30 cellular contexts compared by ENCODE assay signal in the genomic region with DNA sequence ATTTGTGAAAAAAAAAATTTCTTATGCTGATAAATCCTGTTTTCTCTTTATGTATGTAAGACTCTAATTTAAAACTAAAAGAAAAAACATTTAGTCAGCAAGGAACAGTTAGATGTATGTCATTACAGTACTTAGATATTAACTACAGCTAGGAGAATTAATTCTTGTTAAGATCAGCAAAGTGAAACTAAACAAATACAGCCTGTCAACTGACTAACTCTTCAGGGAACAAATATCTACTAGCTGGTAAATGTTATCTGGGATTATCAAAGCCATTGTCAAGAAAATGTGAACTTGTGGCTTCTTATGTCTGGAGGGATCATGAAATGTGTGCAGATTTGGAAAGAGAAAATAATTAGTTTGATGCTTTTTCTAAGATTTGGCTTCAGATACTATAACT.
DNase-seq lines count a peak whose midpoint lies in the region; ATAC-seq, FAIRE-seq and TF ChIP-seq lines count a peak whose summit lies in the region.
"Had no signal": no experiment of that assay in that cellular context is flagged by ENCODE, and none has a peak within 500 bp of the region (broad histone marks: within the 10 kb centered on the region; RNA-seq: fewer than 3 reads in every experiment).

No MANE protein-coding gene starts in this region.

- H3K27ac ChIP-seq in ACC112 (ENCODE audit: low read depth, low read length): no peak overlapping the region
- no peak overlapping the region for H3K27ac ChIP-seq in brain microvascular endothelial cell
- H3K27ac ChIP-seq: BLaER1, SJCRH30 had no signal

- TF ChIP-seq CTCF in nephron (IDR thresholded peaks at IDR 0.05; ENCODE audit: unreplicated experiment in 3 of 3) (no peak), brain microvascular endothelial cell (IDR thresholded peaks at IDR 0.05; ENCODE audit: low read depth, low read length, missing control alignments) (no peak)

- H2AFZ ChIP-seq in ACC112 (ENCODE audit: low read length, unreplicated experiment): peak overlapping the region; percentile 15

- H3K27ac Mint-ChIP-seq in nephron: peak overlapping the region in 2 of 3 experiments; percentile 8 to 13
- H3K27ac Mint-ChIP-seq: CD4-positive, alpha-beta T cell had no signal

- H3K36me3 ChIP-seq in ACC112 (ENCODE audit: insufficient read depth, low read length): no peaks in the 10 kb centered on the region
- no peaks in the 10 kb centered on the region for H3K36me3 ChIP-seq in brain microvascular endothelial cell (replicated peaks)
- H3K36me3 ChIP-seq: BLaER1, SJCRH30 had no signal

- DNase-seq in RCC 7860 (ENCODE audit: low spot score): no peak
- peak; percentile 2 for DNase-seq in fibroblast of peridontal ligament (ENCODE audit: extremely low read depth)
- no peak for DNase-seq in iPS-NIHi7 (ENCODE audit: extremely low spot score)
- no peak for DNase-seq in brain microvascular endothelial cell
- DNase-seq in AG08396 (ENCODE audit: low spot score): no peak
- DNase-seq: 8988T; CD4-positive, alpha-beta T cell; DMS79; EL; GDM1; Karpas-422; NCI-H1092 treated with DMSO at 0.1 percent for 48 hours; NCI-H1436; NCI-H187; NCI-H2081 treated with DMSO at 0.1 percent for 48 hours; NCI-H2171 treated with DMSO at 0.1 percent for 48 hours; NCI-H446; NCI-H524 treated with DMSO at 0.1 percent for 48 hours; NCI-H82; NK-92 treated with Interleukin-12 subunit alpha and Interleukin-12 subunit beta, amount 100 ng/mL, for 24 hours; PC-3; SJCRH30 had no signal

- H3K4me3 ChIP-seq in ACC112 (ENCODE audit: low read depth, low read length) (peak overlapping the region; percentile 32; the same call in 1 of the 2 replicates), brain microvascular endothelial cell (ENCODE audit: low read depth, low read length) (no peak overlapping the region)
- H3K4me3 ChIP-seq: BLaER1, GM12878, SJCRH30 had no signal

- H3K4me3 Mint-ChIP-seq in nephron: no peak overlapping the region
- H3K4me3 Mint-ChIP-seq: CD4-positive, alpha-beta T cell had no signal

- H3K4me1 ChIP-seq in ACC112 (ENCODE audit: control insufficient read depth, insufficient read depth, low read length, unreplicated experiment): peaks cover 21% of the 10 kb centered on the region
- H3K4me1 ChIP-seq: BLaER1, SJCRH30 had no signal

- no peaks in the 10 kb centered on the region for H3K27me3 Mint-ChIP-seq in nephron (ENCODE audit: low read depth)
- H3K27me3 Mint-ChIP-seq: CD4-positive, alpha-beta T cell had no signal

- peaks cover 15% of the 10 kb centered on the region for H3K36me3 Mint-ChIP-seq in nephron (ENCODE audit: low read depth)

- ATAC-seq in HG02642 (IDR thresholded peaks at IDR 0.05; ENCODE audit: poor library complexity, unreplicated experiment): no peak
- ATAC-seq: GM12878, PC-3, Right ventricle myocardium inferior, SK-N-SH treated with all-trans-retinoic acid at 6 μM for 48 hours had no signal

- peaks cover 24% of the 10 kb centered on the region for H3K9me3 Mint-ChIP-seq in nephron

- in situ Hi-C loops in brain microvascular endothelial cell (cut with HindIII; ENCODE audit: low pct_ligation_motif_present, low sequenced_read_pairs): no loop called here

- H3K27me3 ChIP-seq in ACC112 (ENCODE audit: insufficient read depth, low read length) (no peaks in the 10 kb centered on the region), brain microvascular endothelial cell (replicated peaks) (no peaks in the 10 kb centered on the region)
- H3K27me3 ChIP-seq: BLaER1, SJCRH30 had no signal

- H3K79me2 ChIP-seq in ACC112 (ENCODE audit: control insufficient read depth, insufficient read depth, low read length, unreplicated experiment): no peaks in the 10 kb centered on the region

- H3K4me1 Mint-ChIP-seq in nephron: peaks cover 22% of the 10 kb centered on the region

- peak; percentile 52 for FAIRE-seq in RCC 7860 (lab: Jason Lieb, UNC)
- FAIRE-seq: GM12878, H1 had no signal
